In genomic region chr18:12282436-12283039, GRCh38 we compare ENCODE assay signal across 1 cellular context.
TF ChIP-seq lines count a peak whose summit lies in the region.

No MANE protein-coding gene starts in this region.

TF ChIP-seq in IMR-90, 13 proteins besides CTCF, POLR2A, EP300 and RAD21:
- TF ChIP-seq RCOR1 (IDR thresholded peaks at IDR 0.05; ENCODE audit: insufficient replicate concordance, low read length) (no peak), CHD1 (IDR thresholded peaks at IDR 0.05; ENCODE audit: low read depth, low read length) (no peak), CEBPB (IDR thresholded peaks at IDR 0.05; ENCODE audit: low read depth, low read length) (no peak), BHLHE40 (IDR thresholded peaks at IDR 0.05; ENCODE audit: low read depth, low read length) (0 out of 2 replicates have a peak, but pooled peaks have one; percentile 2), MXI1 (IDR thresholded peaks at IDR 0.05; ENCODE audit: borderline replicate concordance, low read depth, low read length) (0 out of 2 replicates have a peak, but pooled peaks have one; percentile 9), USF2 (IDR thresholded peaks at IDR 0.05; ENCODE audit: low read depth, low read length) (no peak), MAFK (IDR thresholded peaks at IDR 0.05; ENCODE audit: low read depth, low read length) (no peak), FOS (IDR thresholded peaks at IDR 0.05; ENCODE audit: low read depth, low read length) (peak; percentile 12; the same call in 1 of the 2 replicates), NFE2L2 (IDR thresholded peaks at IDR 0.05; ENCODE audit: low read depth, low read length) (no peak), ELK1 (IDR thresholded peaks at IDR 0.05; ENCODE audit: borderline replicate concordance, low read depth, low read length) (no peak), RFX5 (IDR thresholded peaks at IDR 0.05; ENCODE audit: low read depth, low read length) (no peak), MAZ (IDR thresholded peaks at IDR 0.05; ENCODE audit: borderline replicate concordance, low read depth, low read length) (peak; percentile 22; the same call in 1 of the 2 replicates), SMC3 (IDR thresholded peaks at IDR 0.05; ENCODE audit: low read depth, low read length) (no peak)
